Comparison of ENCODE assay signal across 9 cellular contexts in the genomic region with DNA sequence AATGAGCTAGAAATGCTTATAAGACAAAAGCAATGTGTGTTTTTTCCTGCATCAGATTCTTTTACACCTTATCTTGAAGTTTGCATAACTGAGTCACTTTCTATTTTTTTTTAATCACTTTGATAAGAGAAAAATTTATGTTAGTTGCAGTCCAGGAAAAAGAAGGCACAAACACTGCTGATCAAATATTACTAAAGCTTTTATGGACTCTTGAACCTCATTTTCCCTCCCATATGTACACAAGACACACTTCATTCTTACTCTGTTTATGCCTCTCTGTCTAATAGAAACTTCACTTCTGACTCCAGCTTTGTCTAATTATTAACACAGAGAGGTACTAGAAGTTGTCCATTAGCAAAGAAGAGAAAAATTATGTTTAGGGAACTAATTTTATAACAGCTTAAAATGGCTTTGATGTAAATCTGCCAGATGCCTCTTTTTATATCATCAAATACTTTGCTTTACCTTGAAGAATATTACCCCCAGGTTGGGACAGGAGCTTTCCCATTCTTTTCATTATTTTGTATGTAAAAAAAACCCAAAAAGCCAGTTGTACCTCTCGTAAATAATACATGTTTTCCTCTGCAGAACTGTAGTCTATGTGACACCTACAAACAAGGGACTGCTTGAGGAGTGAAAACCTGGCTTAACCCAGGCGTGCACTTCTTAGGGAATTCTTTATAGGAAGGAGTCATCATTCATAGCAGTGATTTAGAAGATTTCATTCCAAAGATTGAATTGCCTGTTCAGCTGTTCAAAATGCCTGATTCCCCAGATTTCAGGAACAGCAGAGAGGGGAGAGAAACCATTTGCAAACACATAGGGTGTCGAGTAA.
DNase-seq lines count a peak whose midpoint lies in the region; ATAC-seq and TF ChIP-seq lines count a peak whose summit lies in the region.
"Had no signal": no experiment of that assay in that cellular context is flagged by ENCODE, and none has a peak within 500 bp of the region (broad histone marks: within the 10 kb centered on the region; RNA-seq: fewer than 3 reads in every experiment).

No MANE protein-coding gene starts in this region.

- no peaks in the 10 kb centered on the region for H3K9me2 ChIP-seq in hepatocyte (replicated peaks; ENCODE audit: insufficient read depth)

- TF ChIP-seq CTCF in hepatocyte (IDR thresholded peaks at IDR 0.05; ENCODE audit: poor library complexity) (no peak), stomach (IDR thresholded peaks at IDR 0.05) (no peak)

- ATAC-seq in GM19372 (IDR thresholded peaks at IDR 0.05; ENCODE audit: low read depth, unreplicated experiment) = peak; percentile 71
- no peak for ATAC-seq in HG03432 (IDR thresholded peaks at IDR 0.05; ENCODE audit: unreplicated experiment)

- no peak overlapping the region for H2AFZ ChIP-seq in hepatocyte

- WGBS in hepatocyte (ENCODE audit: low lambda C conversion rate, missing lambda C conversion rate) = 27% methylated on average over 3 of the region's 3 CpGs
- WGBS in stomach, 5 donors = 28 to 40% (median 33%) methylated on average over 3 of the region's 3 CpGs

- no peaks in the 10 kb centered on the region for H3K9me3 ChIP-seq in HUES6 (ENCODE audit: control insufficient read depth, insufficient read depth, low read depth, low read length)
- no peaks in the 10 kb centered on the region for H3K9me3 ChIP-seq in hepatocyte (ENCODE audit: low read depth)
- H3K9me3 ChIP-seq in stomach = no peaks in the 10 kb centered on the region

- TF ChIP-seq POLR2A in stomach (IDR thresholded peaks at IDR 0.05) = no peak

- H3K4me2 ChIP-seq in hepatocyte = peak overlapping the region; percentile 64

- peaks cover 60% of the 10 kb centered on the region for H3K79me2 ChIP-seq in hepatocyte

- H3K4me3 ChIP-seq in HUES6 (ENCODE audit: low read depth, low read length) = no peak overlapping the region
- no peak overlapping the region for H3K4me3 ChIP-seq in hepatocyte
- no peak overlapping the region for H3K4me3 ChIP-seq in stomach
- H3K4me3 ChIP-seq: dorsolateral prefrontal cortex had no signal

- H3K27ac ChIP-seq in HUES6 (ENCODE audit: low read depth, low read length) (peak overlapping the region; percentile 59; the same call in 1 of the 2 replicates), hepatocyte (peak overlapping the region; percentile 78), stomach (peak overlapping the region; percentile 66 to 84 (median 78))

- intact Hi-C loops in stomach (cut with DNase I; ENCODE audit: low total_unique reads) = no loop called here

- H3K9ac ChIP-seq in HUES6 (ENCODE audit: low read length) = peak overlapping the region; percentile 22

- H4K20me1 ChIP-seq in hepatocyte (ENCODE audit: insufficient read depth, poor library complexity, severe bottlenecking) = no peaks in the 10 kb centered on the region

- DNase-seq in hepatocyte (ENCODE audit: low spot score) (peak; percentile 51), stomach (no peak), AG20443 (ENCODE audit: low spot score) (no peak), C1 segment of cervical spinal cord (lab: John Stamatoyannopoulos, UW) (no peak)
- DNase-seq: dorsolateral prefrontal cortex, NCI-H446 treated with DMSO at 0.1 percent for 48 hours had no signal

- H3K27me3 ChIP-seq in HUES6 (ENCODE audit: control insufficient read depth, insufficient read depth, low read length) (no peaks in the 10 kb centered on the region), hepatocyte (no peaks in the 10 kb centered on the region), stomach (no peaks in the 10 kb centered on the region)

- H3K4me1 ChIP-seq in HUES6 (ENCODE audit: control insufficient read depth, insufficient read depth, low read length) = peaks cover 56% of the 10 kb centered on the region
- peaks cover 46% of the 10 kb centered on the region for H3K4me1 ChIP-seq in hepatocyte (ENCODE audit: insufficient read depth)
- H3K4me1 ChIP-seq in stomach = peaks cover 38 to 94% (median 81%) of the 10 kb centered on the region in 4 donors

- H3K36me3 ChIP-seq in HUES6 (ENCODE audit: control insufficient read depth, insufficient read depth, low read length) (no peaks in the 10 kb centered on the region), hepatocyte (replicated peaks; ENCODE audit: insufficient read depth, low read depth) (no peaks in the 10 kb centered on the region), stomach (no peaks in the 10 kb centered on the region)

- TF ChIP-seq EP300 in stomach (IDR thresholded peaks at IDR 0.05) = no peak
